9 cellular contexts compared by ENCODE assay signal in the genomic region with DNA sequence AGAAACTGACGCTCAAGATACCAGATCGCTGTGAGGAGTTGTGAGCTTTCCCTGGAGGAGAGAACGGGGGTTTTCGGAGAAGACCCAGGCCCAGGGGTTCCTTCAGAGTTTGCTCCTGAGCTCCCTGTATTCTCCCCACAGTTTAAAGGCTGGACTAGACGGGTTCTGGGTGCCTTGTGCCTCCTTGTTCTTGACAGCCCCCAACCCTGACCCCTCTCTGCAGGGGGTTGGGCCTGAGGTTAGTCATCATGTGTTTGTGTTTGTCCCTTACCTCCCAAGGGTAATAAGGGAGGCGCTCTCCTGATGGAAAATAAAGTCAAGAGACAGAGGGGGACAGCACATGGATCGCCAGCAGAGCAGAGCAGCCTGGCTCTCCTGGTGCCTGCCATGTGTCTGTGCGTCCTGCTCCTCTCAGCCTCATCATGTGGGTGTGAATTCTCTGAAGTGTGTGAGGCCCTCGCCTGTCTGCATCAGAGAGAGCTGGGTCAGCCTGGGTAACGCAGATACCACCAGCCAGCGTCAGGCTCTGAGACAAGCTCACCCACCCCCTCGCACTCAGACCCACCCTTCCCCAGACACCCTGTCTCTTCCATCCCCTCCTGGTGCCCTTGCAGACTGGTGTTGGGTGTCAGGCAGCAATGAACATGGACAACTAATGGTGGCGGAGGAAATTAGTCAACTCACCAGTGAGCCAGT. TPM values are rescaled to one million over a fixed set of nuclear protein-coding genes. Genes with fewer than 3 reads are reported as not detected.
A peak's percentile ranks its signal among the peaks of the same experiment; 100 is the strongest.
DNase-seq lines count a peak whose midpoint lies in the region; ATAC-seq and TF ChIP-seq lines count a peak whose summit lies in the region.
"Had no signal": no experiment of that assay in that cellular context is flagged by ENCODE, and none has a peak within 500 bp of the region (broad histone marks: within the 10 kb centered on the region; RNA-seq: fewer than 3 reads in every experiment).

No MANE protein-coding gene starts in this region.

- H3K9me3 ChIP-seq in mammary epithelial cell (replicated peaks; ENCODE audit: insufficient read depth, low read length) (no peaks in the 10 kb centered on the region), mesodermal cell (ENCODE audit: control insufficient read depth, low read length) (no peaks in the 10 kb centered on the region), suprapubic skin (no peaks in the 10 kb centered on the region)

- H3K36me3 Mint-ChIP-seq in IgD-negative memory B cell, result peaks cover 3% of the 10 kb centered on the region

- peaks cover 2% of the 10 kb centered on the region for H3K79me2 ChIP-seq in mammary epithelial cell (ENCODE audit: insufficient read depth, low read length)

- CTCF ChIA-PET in mammary epithelial cell (lab: Charles Lee; ENCODE audit: low non-redundant PET), result interaction anchor here (0.5 to 1.3 kb wide), 3 partner anchors 20 to 35 kb away, joined by 5 to 8 read pairs (median 8); partner anchors contain the start of genes ACBD4 and HEXIM1

- H3K4me1 Mint-ChIP-seq in IgD-negative memory B cell, result peaks cover 4 to 6% (median 5%) of the 10 kb centered on the region in 3 donors

- peak overlapping the region; percentile 93 for H3K4me2 ChIP-seq in mammary epithelial cell (ENCODE audit: insufficient read depth, low read depth, low read length)

- no peaks in the 10 kb centered on the region for H3K9me3 Mint-ChIP-seq in IgD-negative memory B cell

- no peaks in the 10 kb centered on the region for H3K27me3 Mint-ChIP-seq in IgD-negative memory B cell

- H4K20me1 ChIP-seq in mammary epithelial cell (ENCODE audit: insufficient read depth, low read length), result no peaks in the 10 kb centered on the region

- intact Hi-C loops in mammary epithelial cell (cut with micrococcal nuclease), result loop anchor here (2.0 kb wide), 1 partner anchor 18 kb away; no protein-coding TSS in a partner anchor

- peak overlapping the region in 1 of 3 experiments; percentile 11 for H3K4me3 ChIP-seq in mammary epithelial cell (replicated peaks in 1 of 3; ENCODE audit: insufficient read depth in 1 of 3, low read depth in 2 of 3, low read length in 3 of 3)
- no peak overlapping the region for H3K4me3 ChIP-seq in mesodermal cell (ENCODE audit: extremely low read depth, insufficient read depth, low read length, poor library complexity, severe bottlenecking)
- H3K4me3 ChIP-seq in suprapubic skin, result no peak overlapping the region

- in situ Hi-C loops in mammary epithelial cell (cut with MboI; ENCODE audit: low sequenced_read_pairs in 2 of 2), result no loop called here

- no peak for TF ChIP-seq EP300 in suprapubic skin (IDR thresholded peaks at IDR 0.05)

- no peaks in the 10 kb centered on the region for H3K27me3 ChIP-seq in mammary epithelial cell (ENCODE audit: insufficient read depth, low read length)
- no peaks in the 10 kb centered on the region for H3K27me3 ChIP-seq in suprapubic skin

- no peak for TF ChIP-seq CTCF in mammary epithelial cell (conservative IDR thresholded peaks at IDR 0.05 in 1 of 2, IDR thresholded peaks at IDR 0.05 in 1 of 2; ENCODE audit: extremely low read depth in 1 of 2, insufficient read depth in 1 of 2, low read depth in 1 of 2, low read length in 2 of 2)
- TF ChIP-seq CTCF in suprapubic skin (IDR thresholded peaks at IDR 0.05), result no peak

- 52% methylated on average over 13 of the region's 13 CpGs for WGBS in mammary epithelial cell (ENCODE audit: low coverage, missing lambda C conversion rate)
- WGBS in mesodermal cell (ENCODE audit: insufficient coverage in 2 of 2), 2 experiments, result 86 to 91% methylated on average over 9 to 11 of the region's 13 CpGs
- WGBS in suprapubic skin, result 78% methylated on average over 7 of the region's 13 CpGs

- no peak for ATAC-seq in GM18907 (IDR thresholded peaks at IDR 0.05; ENCODE audit: unreplicated experiment)

- no peaks in the 10 kb centered on the region for H3K36me3 ChIP-seq in mammary epithelial cell (ENCODE audit: insufficient read depth, low read length)
- peaks cover 10% of the 10 kb centered on the region for H3K36me3 ChIP-seq in mesodermal cell (ENCODE audit: control insufficient read depth, insufficient read depth, low read length)
- no peaks in the 10 kb centered on the region for H3K36me3 ChIP-seq in suprapubic skin

- H3K4me1 ChIP-seq in mammary epithelial cell (ENCODE audit: insufficient read depth, low read length) (peaks cover 43% of the 10 kb centered on the region), mesodermal cell (ENCODE audit: control insufficient read depth, insufficient read depth, low read length, poor library complexity, severe bottlenecking) (peaks cover 28% of the 10 kb centered on the region), suprapubic skin (peaks cover 45% of the 10 kb centered on the region)

- TSS peak; percentile 71 for BruUV-seq in mammary epithelial cell (replicated peaks; lab: Mats Ljungman, UMichigan)

- H3K27ac Mint-ChIP-seq in IgD-negative memory B cell, result peak overlapping the region in 2 of 3 donors; percentile 2 to 84

- dilution Hi-C loops in mammary epithelial cell (cut with HindIII; ENCODE audit: low sequenced_read_pairs), result no loop called here

- peak overlapping the region; percentile 99 for H3K27ac ChIP-seq in mammary epithelial cell (ENCODE audit: insufficient read depth, low read depth, low read length)
- peak overlapping the region; percentile 78 for H3K27ac ChIP-seq in mesodermal cell (ENCODE audit: low read depth, low read length, severe bottlenecking)
- H3K27ac ChIP-seq in suprapubic skin, result peak overlapping the region; percentile 96

- H3K9ac ChIP-seq in mammary epithelial cell (ENCODE audit: insufficient read depth, low read length), result peak overlapping the region; percentile 98

- no peak overlapping the region for H2AFZ ChIP-seq in mammary epithelial cell (ENCODE audit: low read depth, low read length)

- no peak overlapping the region for H3K4me3 Mint-ChIP-seq in IgD-negative memory B cell

- TF ChIP-seq POLR2A in suprapubic skin (IDR thresholded peaks at IDR 0.05), result no peak

- DNase-seq in mammary epithelial cell (no peak), suprapubic skin (ENCODE audit: low spot score in 2 of 2) (no peak), NCI-H2081 (lab: John Stamatoyannopoulos, UW) (no peak), NCI-H187 treated with DMSO at 0.1 percent for 48 hours (lab: John Stamatoyannopoulos, UW) (no peak)
- no peak for DNase-seq in activated effector memory CD4-positive, alpha-beta T cell treated with anti-CD3 and anti-CD28 coated beads, Interleukin-2, amount 50 U/mL, for 16 hours
- DNase-seq: NCI-H1694 treated with DMSO at 0.1 percent for 48 hours had no signal

RNA-seq across cellular contexts. Expression of gene HEXIM2, which starts 8.8 kb away (rescaled TPM):
- 6.3 TPM for polyA plus RNA-seq in IgD-negative memory B cell
- total RNA-seq in mammary epithelial cell, result 1 to 10 TPM; 2.8 to 7.7 TPM
- polyA plus RNA-seq in mammary epithelial cell, result 4.0 TPM
- not detected for polyA minus RNA-seq in mammary epithelial cell
- 9.5 TPM for polyA plus RNA-seq in mesodermal cell (2013, experiment 1 of 2)
- 7.7 TPM for polyA plus RNA-seq in mesodermal cell (2013, experiment 2 of 2)
- total RNA-seq in suprapubic skin, result 10 to 100 TPM in 1 of 4 donors, 1 to 10 TPM in 3; 2.2 to 10.4 (median 4.4) TPM

RNA-seq across cellular contexts. Expression of gene HEXIM1, which starts 22.2 kb away (rescaled TPM):
- polyA plus RNA-seq in IgD-negative memory B cell (3.6 TPM), mammary epithelial cell (16.7 TPM)
- total RNA-seq in mammary epithelial cell (10 to 100 TPM; 20.5 to 35.2 TPM), suprapubic skin (10 to 100 TPM; 23.1 to 35.6 (median 27.8) TPM)
- 12.4 TPM for polyA minus RNA-seq in mammary epithelial cell
- polyA plus RNA-seq in mesodermal cell (2013, experiment 1 of 2), result 19.6 TPM
- polyA plus RNA-seq in mesodermal cell (2013, experiment 2 of 2), result 17.0 TPM

RNA-seq across cellular contexts. Expression of gene ACBD4, which starts 34.9 kb away (rescaled TPM):
- polyA plus RNA-seq in IgD-negative memory B cell (17.6 TPM), mammary epithelial cell (3.1 TPM)
- total RNA-seq in mammary epithelial cell (1 to 10 TPM; 6.5 to 8.1 TPM), suprapubic skin (10 to 100 TPM in 2 of 4 donors, 1 to 10 TPM in 2; 6.2 to 37.7 (median 10.9) TPM)
- polyA minus RNA-seq in mammary epithelial cell, result 3.4 TPM
- polyA plus RNA-seq in mesodermal cell (2013, experiment 1 of 2), result 4.9 TPM
- polyA plus RNA-seq in mesodermal cell (2013, experiment 2 of 2), result 3.6 TPM

RNA-seq across cellular contexts. Expression of gene PLCD3, which starts 38.1 kb away (rescaled TPM):
- polyA plus RNA-seq in IgD-negative memory B cell, result not detected
- 100 to 1,000 TPM in 1 of 2 donors, 10 to 100 TPM in 1; 79.4 to 185 TPM for total RNA-seq in mammary epithelial cell
- polyA plus RNA-seq in mammary epithelial cell, result 171 TPM
- polyA minus RNA-seq in mammary epithelial cell, result 166 TPM
- polyA plus RNA-seq in mesodermal cell (2013, experiment 1 of 2), result 31.6 TPM
- 24.0 TPM for polyA plus RNA-seq in mesodermal cell (2013, experiment 2 of 2)
- 10 to 100 TPM; 44.7 to 87.1 (median 58.3) TPM for total RNA-seq in suprapubic skin

RNA-seq across cellular contexts. Expression of gene FMNL1, which starts 51.3 kb away (rescaled TPM):
- 36.5 TPM for polyA plus RNA-seq in IgD-negative memory B cell
- 1 to 10 TPM; 1.5 to 3.5 TPM for total RNA-seq in mammary epithelial cell
- 2.0 TPM for polyA plus RNA-seq in mammary epithelial cell
- 8.4 TPM for polyA minus RNA-seq in mammary epithelial cell
- 5.7 TPM for polyA plus RNA-seq in mesodermal cell (2013, experiment 1 of 2)
- 3.1 TPM for polyA plus RNA-seq in mesodermal cell (2013, experiment 2 of 2)
- 10 to 100 TPM in 1 of 4 donors, 1 to 10 TPM in 3; 5.9 to 14.6 (median 8.0) TPM for total RNA-seq in suprapubic skin
